17 cellular contexts compared by ENCODE assay signal in genomic region chr1:200464784-200465400, GRCh38. TPM values are rescaled to one million over a fixed set of nuclear protein-coding genes. Genes with fewer than 3 reads are reported as not detected.
DNase-seq lines count a peak whose midpoint lies in the region; ATAC-seq, FAIRE-seq and TF ChIP-seq lines count a peak whose summit lies in the region.
"Had no signal": no experiment of that assay in that cellular context is flagged by ENCODE, and none has a peak within 500 bp of the region (broad histone marks: within the 10 kb centered on the region; RNA-seq: fewer than 3 reads in every experiment).

No MANE protein-coding gene starts in this region.

- FAIRE-seq in GM12892 (lab: Jason Lieb, UNC) (peak; percentile 73), K562 (lab: Jason Lieb, UNC) (no peak)
- FAIRE-seq: A204.1, H54 had no signal

- no peak overlapping the region for H2BK20ac ChIP-seq in H9 (ENCODE audit: low read depth, low read length, poor library complexity, severe bottlenecking)

- no peak overlapping the region for H3K27ac ChIP-seq in H9 (ENCODE audit: insufficient read length, low read depth, low read length)
- H3K27ac ChIP-seq in K562 (ENCODE audit: extremely low read depth, low read depth, low read length): no peak overlapping the region
- H3K27ac ChIP-seq in effector memory CD4-positive, alpha-beta T cell (ENCODE audit: insufficient read depth, low read length, poor library complexity, severe bottlenecking): no peak overlapping the region
- H3K27ac ChIP-seq: C4-2B, KMS-11 had no signal

- H2BK5ac ChIP-seq in H9 (ENCODE audit: insufficient read length, low read length): no peak overlapping the region

- H3T11ph ChIP-seq in H9 (ENCODE audit: low read length): no peak overlapping the region

- H3K9ac ChIP-seq in H9 (ENCODE audit: extremely low read depth, insufficient read length, low read length) (no peak overlapping the region), K562 (ENCODE audit: insufficient read depth in 1 of 2, low read depth in 2 of 2, low read length in 2 of 2) (no peak overlapping the region)
- H3K9ac ChIP-seq: KMS-11 had no signal

- H3K14ac ChIP-seq in H9 (ENCODE audit: insufficient read depth, low read length): no peak overlapping the region

- H3K4me3 Mint-ChIP-seq in H9: no peak overlapping the region
- H3K4me3 Mint-ChIP-seq in nephron progenitor cell: no peak overlapping the region
- H3K4me3 Mint-ChIP-seq: CD8-positive, alpha-beta memory T cell; IgD-negative memory B cell had no signal

- H3K27me3 ChIP-seq in H9 (ENCODE audit: insufficient read depth, low read length) (no peaks in the 10 kb centered on the region), K562 (ENCODE audit: control insufficient read depth in 2 of 2, insufficient read depth in 2 of 2, low read length in 2 of 2) (peaks cover 12 to 20% of the 10 kb centered on the region in 2 experiments; a peak in 3 of 5 replicates)
- no peaks in the 10 kb centered on the region for H3K27me3 ChIP-seq in effector memory CD4-positive, alpha-beta T cell (replicated peaks; ENCODE audit: control insufficient read depth, insufficient read depth, low read length, poor library complexity, severe bottlenecking)
- H3K27me3 ChIP-seq: BE2C had no signal

- H3K23me2 ChIP-seq in H9 (ENCODE audit: insufficient read length, low read depth, low read length, poor library complexity, severe bottlenecking): no peaks in the 10 kb centered on the region

- H3K4me3 ChIP-seq in K562: no peak overlapping the region
- no peak overlapping the region for H3K4me3 ChIP-seq in effector memory CD4-positive, alpha-beta T cell (ENCODE audit: insufficient read depth, low read depth, low read length, poor library complexity, severe bottlenecking)

- H3K9me3 ChIP-seq in H9 (ENCODE audit: control insufficient read depth, low read depth, low read length): no peaks in the 10 kb centered on the region
- no peaks in the 10 kb centered on the region for H3K9me3 ChIP-seq in K562 (replicated peaks; ENCODE audit: control insufficient read depth, insufficient read depth, low read depth, low read length)
- H3K9me3 ChIP-seq in effector memory CD4-positive, alpha-beta T cell (ENCODE audit: control insufficient read depth, low read length): no peaks in the 10 kb centered on the region
- H3K9me3 ChIP-seq: BE2C, Caco-2 had no signal

- no peak overlapping the region for H2BK15ac ChIP-seq in H9 (ENCODE audit: low read depth, low read length)

- intact Hi-C loops in K562 (cut with micrococcal nuclease): no loop called here

- H3K27ac Mint-ChIP-seq in H9: peak overlapping the region; percentile 3 to 25 (median 21); a peak in 2 of 7 replicates
- peak overlapping the region; percentile 1 for H3K27ac Mint-ChIP-seq in nephron progenitor cell
- H3K27ac Mint-ChIP-seq: CD8-positive, alpha-beta memory T cell; IgD-negative memory B cell had no signal

- no peak for TF ChIP-seq EP300 in K562 (IDR thresholded peaks at IDR 0.05; ENCODE audit: low read length)

- H3K79me2 ChIP-seq in H9 (ENCODE audit: insufficient read depth, low read length): peaks cover 1% of the 10 kb centered on the region; the same call in 1 of the 2 replicates
- H3K79me2 ChIP-seq in K562 (ENCODE audit: control insufficient read depth, insufficient read depth, low read length): no peaks in the 10 kb centered on the region

- no peak overlapping the region for H2AFZ ChIP-seq in H9 (ENCODE audit: low read length)
- H2AFZ ChIP-seq in K562 (ENCODE audit: low read depth, low read length): no peak overlapping the region

- H4K20me1 ChIP-seq in H9 (ENCODE audit: control insufficient read depth, insufficient read depth, insufficient read length) (no peaks in the 10 kb centered on the region), K562 (replicated peaks; ENCODE audit: control insufficient read depth, insufficient read depth, low read length) (no peaks in the 10 kb centered on the region)

- no peak overlapping the region for H4K8ac ChIP-seq in H9 (replicated peaks; ENCODE audit: insufficient read length, low read depth, low read length)

- H3K4me2 ChIP-seq in H9 (ENCODE audit: insufficient read depth, insufficient read length, low read length): no peak overlapping the region
- H3K4me2 ChIP-seq in K562 (ENCODE audit: insufficient read depth, low read length): no peak overlapping the region
- H3K4me2 ChIP-seq: KMS-11 had no signal

- H3K4ac ChIP-seq in H9 (ENCODE audit: low read depth, low read length): no peak overlapping the region

- no peaks in the 10 kb centered on the region; a peak in 1 of 5 replicates for H3K9me3 Mint-ChIP-seq in H9
- H3K9me3 Mint-ChIP-seq in nephron progenitor cell: no peaks in the 10 kb centered on the region
- H3K9me3 Mint-ChIP-seq: CD8-positive, alpha-beta memory T cell; IgD-negative memory B cell had no signal

- DNase-seq in GM12892 (ENCODE audit: insufficient read length) (no peak), H9 (no peak), K562 (ENCODE audit: extremely low read depth in 1 of 4, low spot score in 3 of 4) (no peak), nephron progenitor cell (no peak)
- DNase-seq in effector memory CD4-positive, alpha-beta T cell: no peak
- DNase-seq: BE2C; Caco-2; CD8-positive, alpha-beta memory T cell; DND-41; GDM1 had no signal

- no peaks in the 10 kb centered on the region for H3K36me3 ChIP-seq in K562 (ENCODE audit: control insufficient read depth, insufficient read depth, low read length)
- no peaks in the 10 kb centered on the region for H3K36me3 ChIP-seq in effector memory CD4-positive, alpha-beta T cell (ENCODE audit: control insufficient read depth, insufficient read depth, low read length)
- H3K36me3 ChIP-seq: BE2C had no signal

- CTCF ChIA-PET in K562 (lab: Yijun Ruan, JAX; ENCODE audit: low intra/inter-chr PET ratio): no interaction called here

- H3K79me1 ChIP-seq in H9 (ENCODE audit: insufficient read depth, low read depth, low read length, poor library complexity, severe bottlenecking): peaks cover 2% of the 10 kb centered on the region

- no peak overlapping the region for H4K5ac ChIP-seq in H9 (ENCODE audit: insufficient read length, low read depth, low read length)

- in situ Hi-C loops in K562 (cut with MboI): no loop called here

- H3K4me1 Mint-ChIP-seq in H9 (peaks cover 8 to 10% of the 10 kb centered on the region in 2 experiments), nephron progenitor cell (peaks cover 7% of the 10 kb centered on the region)
- H3K4me1 Mint-ChIP-seq: CD8-positive, alpha-beta memory T cell; IgD-negative memory B cell had no signal

- no peaks in the 10 kb centered on the region for H3K27me3 Mint-ChIP-seq in H9 (ENCODE audit: low read depth)
- H3K27me3 Mint-ChIP-seq in nephron progenitor cell (ENCODE audit: low read depth, poor library complexity): peaks cover 3% of the 10 kb centered on the region
- H3K27me3 Mint-ChIP-seq: IgD-negative memory B cell had no signal

- no peaks in the 10 kb centered on the region for H3K9me1 ChIP-seq in K562 (ENCODE audit: control insufficient read depth, insufficient read depth, low read length)

- no peak overlapping the region for H2AK5ac ChIP-seq in H9 (ENCODE audit: insufficient read length, low read length)

- POLR2A ChIA-PET in K562 (lab: Yijun Ruan, JAX): interaction anchor here (0.6 to 0.9 kb wide), 3 partner anchors 19 to 1466 kb away, joined by 3 read pairs; no protein-coding TSS in a partner anchor

- TF ChIP-seq POLR2A in GM12892 (IDR thresholded peaks at IDR 0.05; ENCODE audit: low read depth, low read length) (no peak), K562 (conservative IDR thresholded peaks at IDR 0.05) (no peak)

- no peak overlapping the region for H4K91ac ChIP-seq in H9 (ENCODE audit: insufficient read length, low read depth, low read length)

- no peak overlapping the region for H3K23ac ChIP-seq in H9 (ENCODE audit: insufficient read length, low read depth, low read length)

- no peak overlapping the region for H2BK120ac ChIP-seq in H9 (ENCODE audit: low read depth, low read length, poor library complexity, severe bottlenecking)

- H3K18ac ChIP-seq in H9 (ENCODE audit: insufficient read length, low read depth, low read length): no peak overlapping the region

- no peak overlapping the region for H2BK12ac ChIP-seq in H9 (ENCODE audit: insufficient read length, low read depth, low read length)

- H3K56ac ChIP-seq in H9 (ENCODE audit: insufficient read length, low read depth, low read length): no peak overlapping the region

- no peak for TF ChIP-seq RAD21 in K562 (CRISPR knock-in tag; conservative IDR thresholded peaks at IDR 0.05 in 1 of 2, IDR thresholded peaks at IDR 0.05 in 1 of 2)

- H3K4me1 ChIP-seq in H9 (ENCODE audit: insufficient read depth, low read length): 0 out of 2 replicates have a peak, but pooled peaks cover 2% of the 10 kb centered on the region
- H3K4me1 ChIP-seq in K562 (replicated peaks in 1 of 2; ENCODE audit: control insufficient read depth in 2 of 2, insufficient read depth in 2 of 2, low read length in 2 of 2): no peaks in the 10 kb centered on the region
- no peaks in the 10 kb centered on the region for H3K4me1 ChIP-seq in effector memory CD4-positive, alpha-beta T cell (ENCODE audit: control insufficient read depth, insufficient read depth, low read length, poor library complexity, severe bottlenecking)

- TF ChIP-seq CTCF in H9 (conservative IDR thresholded peaks at IDR 0.05) (no peak), K562 (IDR thresholded peaks at IDR 0.05 in 2 of 3, conservative IDR thresholded peaks at IDR 0.05 in 1 of 3; ENCODE audit: insufficient read depth in 2 of 3, low read depth in 1 of 3, low read length in 3 of 3) (no peak), nephron progenitor cell (IDR thresholded peaks at IDR 0.05) (no peak)

- no CpG with 5 or more reads among the region's 12 CpGs for WGBS in H9 (ENCODE audit: extremely low coverage, insufficient read length, low lambda C conversion rate)
- WGBS in K562 (ENCODE audit: insufficient coverage, low coverage, missing lambda C conversion rate): 2% methylated on average over 12 of the region's 12 CpGs

- no peaks in the 10 kb centered on the region; a peak in 1 of 7 replicates for H3K36me3 Mint-ChIP-seq in H9 (ENCODE audit: insufficient read depth in 1 of 3, low read depth in 3 of 3)
- H3K36me3 Mint-ChIP-seq in nephron progenitor cell (ENCODE audit: low read depth): no peaks in the 10 kb centered on the region
- H3K36me3 Mint-ChIP-seq: CD8-positive, alpha-beta memory T cell; IgD-negative memory B cell had no signal

- BruUV-seq in K562 (replicated peaks; lab: Mats Ljungman, UMichigan): no TSS peak

- ATAC-seq in K562 (no peak; the same call in 2 of the 3 replicates), GM18519 (IDR thresholded peaks at IDR 0.05; ENCODE audit: low FRiP score, unreplicated experiment) (no peak), GM18867 (IDR thresholded peaks at IDR 0.05; ENCODE audit: unreplicated experiment) (no peak)

RNA-seq across cellular contexts. Expression of gene ZNF281, which starts 55.1 kb away (rescaled TPM):
- 12.0 TPM for polyA plus RNA-seq in GM12892 (2012; ENCODE audit: missing spikeins)
- total RNA-seq in H9 (2021) (71.9 and 75.2 TPM in 2 replicates), K562 (2014; rRNA removed) (16.5 and 21.5 TPM in 2 replicates), K562 (2014; rRNA removed; fragmentation: Illumina TruSeq; extraction: Trizol) (21.2 and 22.5 TPM in 2 replicates), K562 (2015; rRNA removed; fragmentation: Illumina TruSeq; extraction: Trizol) (24.3 and 24.9 TPM in 2 replicates), K562 (2021) (21.0 and 22.7 TPM in 2 replicates)
- 10.0 and 29.7 TPM in 2 replicates for total RNA-seq in K562 (2011; cell fraction: chromatin; rRNA removed; ENCODE audit: low replicate concordance)
- total RNA-seq in K562 (2011; cell fraction: nucleolus; rRNA removed): 6.0 and 8.4 TPM in 2 replicates
- 13.1 and 14.9 TPM in 2 replicates for total RNA-seq in K562 (2011; cell fraction: nucleoplasm; rRNA removed)
- polyA plus RNA-seq in K562 (2011; rRNA removed) (11.5 and 13.4 TPM in 2 replicates), K562 (2014; fragmentation: Illumina TruSeq; extraction: Trizol) (18.3 and 20.2 TPM in 2 replicates), K562 (2014; fragmentation: Nextera tagmentation; extraction: Ambion mirVana) (10 to 100 TPM in 1 of 2 experiments, 1 to 10 TPM in 1; 9.6 to 12.8 TPM), K562 (2014; rRNA removed) (11.3 and 12.0 TPM in 2 replicates)
- 3.6 and 5.6 TPM in 2 replicates for polyA plus RNA-seq in K562 (2011; cell fraction: cytosol; rRNA removed)
- 9.8 and 10.1 TPM in 2 replicates for polyA plus RNA-seq in K562 (2011; cell fraction: nucleus; rRNA removed)
- 10.6 and 11.8 TPM in 2 replicates for polyA plus RNA-seq in K562 (2012)
- polyA minus RNA-seq in K562 (2011; rRNA and poly(A)+ RNA removed): 23.6 and 26.4 TPM in 2 replicates
- 11.1 and 11.2 TPM in 2 replicates for polyA minus RNA-seq in K562 (2011; cell fraction: cytosol; rRNA and poly(A)+ RNA removed)
- 9.3 and 18.7 TPM in 2 replicates for polyA minus RNA-seq in K562 (2011; cell fraction: nucleus; rRNA and poly(A)+ RNA removed)
